25 cellular contexts compared by ENCODE assay signal in genomic region chr10:55820071-55820470, GRCh38.
"Had no signal": no experiment of that assay in that cellular context is flagged by ENCODE, and none has a peak within 500 bp of the region (broad histone marks: within the 10 kb centered on the region; RNA-seq: fewer than 3 reads in every experiment).

No MANE protein-coding gene starts in this region.

- DNase-seq: activated CD4-positive, alpha-beta T cell treated with anti-CD3 and anti-CD28 coated beads, Interleukin-2, amount 50 U/mL, for 1 hour; activated CD4-positive, CD25-positive, alpha-beta regulatory T cell treated with anti-CD3 and anti-CD28 coated beads, Interleukin-2, amount 50 U/mL, for 72 hours; activated CD8-positive, alpha-beta T cell treated with anti-CD3 and anti-CD28 coated beads, Interleukin-2, amount 10 ng/mL, durations not matched to agents 7 days and 5 days; activated T-cell treated with anti-CD3 and anti-CD28 coated beads, Interleukin-2, amount 50 U/mL, for 24 hours; aorta; caudate nucleus; colonic mucosa; dorsolateral prefrontal cortex; effector memory CD8-positive, alpha-beta T cell; heart left ventricle; left colon; mesenchymal stem cell; mucosa of descending colon; occipital lobe; small intestine; stimulated activated CD4-positive, alpha-beta T cell treated with anti-CD3 and anti-CD28 coated beads, Interleukin-2, amount 100 ng/mL, for 24 hours; stimulated activated naive CD8-positive, alpha-beta T cell treated with anti-CD3 and anti-CD28 coated beads, Interleukin-15, amount 100 ng/mL, for 72 hours; T-cell; tibial artery had no signal

- H3K27ac ChIP-seq: colonic mucosa, dorsolateral prefrontal cortex, esophagus muscularis mucosa, heart left ventricle, tibial artery, VCaP had no signal

- H3K27me3 ChIP-seq: colonic mucosa, dorsolateral prefrontal cortex, esophagus muscularis mucosa, heart left ventricle, tibial artery had no signal

- H3K4me1 ChIP-seq: colonic mucosa, esophagus muscularis mucosa, heart left ventricle, tibial artery had no signal

- H3K36me3 ChIP-seq: colonic mucosa, esophagus muscularis mucosa, heart left ventricle, tibial artery had no signal

- ATAC-seq: activated CD8-positive, alpha-beta T cell treated with anti-CD3 and anti-CD28 coated beads, Interleukin-2, amount 10 ng/mL, durations not matched to agents 7 days and 5 days; activated naive CD4-positive, alpha-beta T cell treated with anti-CD3 and anti-CD28 coated beads, Interleukin-2, amount 50 U/mL, for 72 hours; activated T-helper 17 cell treated with anti-CD3 and anti-CD28 coated beads, Interleukin-2, amount 50 U/mL, for 72 hours; effector memory CD8-positive, alpha-beta T cell; heart left ventricle; left colon; mucosa of descending colon; sciatic nerve; stimulated activated effector memory CD8-positive, alpha-beta T cell treated with anti-CD3 and anti-CD28 coated beads, Interleukin-12 subunit alpha, Interleukin-12 subunit beta, amount 100 ng/mL, for 72 hours; stimulated activated naive CD8-positive, alpha-beta T cell treated with anti-CD3 and anti-CD28 coated beads, Interleukin-15, amount 100 ng/mL, for 72 hours; T-cell had no signal

- H3K4me3 ChIP-seq: colonic mucosa, dorsolateral prefrontal cortex, esophagus muscularis mucosa, heart left ventricle, mucosa of descending colon, tibial artery had no signal
